Comparison of ENCODE assay signal across 13 cellular contexts in genomic region chr20:34401741-34402455, GRCh38. TPM values are rescaled to one million over a fixed set of nuclear protein-coding genes. Genes with fewer than 3 reads are reported as not detected.
DNase-seq lines count a peak whose midpoint lies in the region; ATAC-seq and TF ChIP-seq lines count a peak whose summit lies in the region.
"Had no signal": no experiment of that assay in that cellular context is flagged by ENCODE, and none has a peak within 500 bp of the region (broad histone marks: within the 10 kb centered on the region; RNA-seq: fewer than 3 reads in every experiment).

No MANE protein-coding gene starts in this region.

- H3K9me3 ChIP-seq in heart left ventricle: no peaks in the 10 kb centered on the region
- no peaks in the 10 kb centered on the region for H3K9me3 ChIP-seq in liver (ENCODE audit: control insufficient read depth in 4 of 4, low read length in 3 of 4)
- H3K9me3 ChIP-seq: MG63 had no signal

- peaks cover 0 to 59% (median 26%) of the 10 kb centered on the region in 12 donors for H3K4me1 ChIP-seq in heart left ventricle
- H3K4me1 ChIP-seq in liver (ENCODE audit: control insufficient read depth in 4 of 4, insufficient read depth in 4 of 4, low read length in 3 of 4): peaks cover 30 to 72% (median 60%) of the 10 kb centered on the region in 4 donors

- H3K27me3 ChIP-seq in heart left ventricle (no peaks in the 10 kb centered on the region), liver (ENCODE audit: control insufficient read depth in 4 of 4, insufficient read depth in 4 of 4, low read length in 3 of 4) (no peaks in the 10 kb centered on the region)
- H3K27me3 ChIP-seq: MG63 had no signal

- H3K36me3 Mint-ChIP-seq in stimulated activated memory B cell treated with anti-CD40 and anti-IgM and Interleukin-4, amounts not matched to agents 10 μg/mL and 1 μg/mL and 100 μg/mL, for 72 hours: peaks cover 17% of the 10 kb centered on the region

- peaks cover 0 to 46% (median 23%) of the 10 kb centered on the region in 9 donors for H3K36me3 ChIP-seq in heart left ventricle
- H3K36me3 ChIP-seq in liver (ENCODE audit: control insufficient read depth in 4 of 4, insufficient read depth in 3 of 4, low read depth in 1 of 4, low read length in 3 of 4): no peaks in the 10 kb centered on the region

- H3K4me1 Mint-ChIP-seq in stimulated activated memory B cell treated with anti-CD40 and anti-IgM and Interleukin-4, amounts not matched to agents 10 μg/mL and 1 μg/mL and 100 μg/mL, for 72 hours: peaks cover 36% of the 10 kb centered on the region

- ATAC-seq in Right ventricle myocardium superior (ENCODE audit: poor library complexity): peak; percentile 28
- no peak for ATAC-seq in heart left ventricle
- no peak for ATAC-seq in stimulated activated memory B cell treated with anti-CD40 and anti-IgM and Interleukin-4, amounts not matched to agents 10 μg/mL and 1 μg/mL and 100 μg/mL, for 72 hours
- ATAC-seq: activated CD8-positive, alpha-beta memory T cell treated with anti-CD3 and anti-CD28 coated beads, Interleukin-2, amount 10 ng/mL, durations not matched to agents 7 days and 5 days had no signal

- H3K27ac Mint-ChIP-seq in stimulated activated memory B cell treated with anti-CD40 and anti-IgM and Interleukin-4, amounts not matched to agents 10 μg/mL and 1 μg/mL and 100 μg/mL, for 72 hours: peak overlapping the region; percentile 74
- H3K27ac Mint-ChIP-seq: activated CD8-positive, alpha-beta memory T cell treated with anti-CD3 and anti-CD28 coated beads, Interleukin-2, amount 10 ng/mL, durations not matched to agents 7 days and 5 days had no signal

- TF ChIP-seq POLR2A in heart left ventricle (IDR thresholded peaks at IDR 0.05): no peak

- no peaks in the 10 kb centered on the region for H3K27me3 Mint-ChIP-seq in stimulated activated memory B cell treated with anti-CD40 and anti-IgM and Interleukin-4, amounts not matched to agents 10 μg/mL and 1 μg/mL and 100 μg/mL, for 72 hours
- H3K27me3 Mint-ChIP-seq: activated CD8-positive, alpha-beta memory T cell treated with anti-CD3 and anti-CD28 coated beads, Interleukin-2, amount 10 ng/mL, durations not matched to agents 7 days and 5 days had no signal

- no peak overlapping the region for H3K9ac ChIP-seq in liver (ENCODE audit: low read depth in 1 of 2, low read length in 2 of 2)

- WGBS in heart left ventricle, 4 donors: 80 to 83% (median 82%) methylated on average over 8 of the region's 8 CpGs
- WGBS in liver: 58% methylated on average over 8 of the region's 8 CpGs

- no peak overlapping the region for H3K4me3 ChIP-seq in heart left ventricle
- H3K4me3 ChIP-seq in liver (ENCODE audit: low read depth in 1 of 3, low read length in 3 of 3): no peak overlapping the region
- H3K4me3 ChIP-seq: MG63 had no signal

- intact Hi-C loops in Right ventricle myocardium superior (cut with DNase I): no loop called here
- intact Hi-C loops in heart left ventricle (cut with DNase I): no loop called here

- peak overlapping the region in 1 of 12 donors; percentile 1 for H3K27ac ChIP-seq in heart left ventricle
- H3K27ac ChIP-seq in liver (ENCODE audit: low read depth in 1 of 2, low read length in 2 of 2): peak overlapping the region; percentile 30 to 40

- no peaks in the 10 kb centered on the region for H3K9me3 Mint-ChIP-seq in stimulated activated memory B cell treated with anti-CD40 and anti-IgM and Interleukin-4, amounts not matched to agents 10 μg/mL and 1 μg/mL and 100 μg/mL, for 72 hours

- no peak for TF ChIP-seq RAD21 in liver (IDR thresholded peaks at IDR 0.05)

- TF ChIP-seq CTCF in heart left ventricle (IDR thresholded peaks at IDR 0.05): no peak
- no peak for TF ChIP-seq CTCF in liver (IDR thresholded peaks at IDR 0.05; ENCODE audit: low read depth, low read length, missing input control)

- H3K4me3 Mint-ChIP-seq in stimulated activated memory B cell treated with anti-CD40 and anti-IgM and Interleukin-4, amounts not matched to agents 10 μg/mL and 1 μg/mL and 100 μg/mL, for 72 hours: no peak overlapping the region
- H3K4me3 Mint-ChIP-seq: activated CD8-positive, alpha-beta memory T cell treated with anti-CD3 and anti-CD28 coated beads, Interleukin-2, amount 10 ng/mL, durations not matched to agents 7 days and 5 days had no signal

- DNase-seq in Right ventricle myocardium superior: no peak
- no peak for DNase-seq in heart left ventricle
- DNase-seq in activated T-cell treated with anti-CD3 and anti-CD28 coated beads, Interleukin-2, amount 50 U/mL, for 48 hours: peak; percentile 34 to 49
- DNase-seq in hippocampal formation (lab: John Stamatoyannopoulos, UW): no peak
- no peak for DNase-seq in NCI-H1048 (lab: John Stamatoyannopoulos, UW)
- no peak for DNase-seq in 8988T
- DNase-seq: activated CD8-positive, alpha-beta memory T cell treated with anti-CD3 and anti-CD28 coated beads, Interleukin-2, amount 10 ng/mL, durations not matched to agents 7 days and 5 days; anterior cingulate cortex; GOT3; MG63; NCI-H2171 had no signal

TF ChIP-seq in liver, 16 proteins besides CTCF, POLR2A, EP300 and RAD21:
- TF ChIP-seq HNF4A (conservative IDR thresholded peaks at IDR 0.05) (peak in 1 of 2 donors; percentile 39), SP1 (IDR thresholded peaks at IDR 0.05) (no peak)
TF ChIP-seq in liver: peak in this region for 1.

RNA-seq across cellular contexts. Expression of gene ITCH, which starts 38.8 kb away (rescaled TPM):
- 39.9 TPM for total RNA-seq in Right ventricle myocardium superior
- total RNA-seq in heart left ventricle: 10 to 100 TPM; 36.4 to 49.0 (median 40.3) TPM
- 10 to 100 TPM in 1 of 2 donors, 1 to 10 TPM in 1; 6.0 to 21.8 TPM for polyA plus RNA-seq in heart left ventricle
- total RNA-seq in liver: 10 to 100 TPM; 32.1 to 85.3 TPM
- 10 to 100 TPM; 14.3 to 19.6 TPM for polyA plus RNA-seq in liver

Comparison
In these comparisons a context has a peak if more than half of its experiments do, and no peak if none do; other contexts are left out.
1. DNase-seq: peak in activated T-cell treated with anti-CD3 and anti-CD28 coated beads, Interleukin-2, amount 50 U/mL, for 48 hours (2 of 2); none in Right ventricle myocardium superior (single experiment), heart left ventricle (0 of 5), hippocampal formation (0 of 2), NCI-H1048 (single experiment) and 8988T (single experiment).